Comparison of ENCODE assay signal across 8 cellular contexts in the genomic region with DNA sequence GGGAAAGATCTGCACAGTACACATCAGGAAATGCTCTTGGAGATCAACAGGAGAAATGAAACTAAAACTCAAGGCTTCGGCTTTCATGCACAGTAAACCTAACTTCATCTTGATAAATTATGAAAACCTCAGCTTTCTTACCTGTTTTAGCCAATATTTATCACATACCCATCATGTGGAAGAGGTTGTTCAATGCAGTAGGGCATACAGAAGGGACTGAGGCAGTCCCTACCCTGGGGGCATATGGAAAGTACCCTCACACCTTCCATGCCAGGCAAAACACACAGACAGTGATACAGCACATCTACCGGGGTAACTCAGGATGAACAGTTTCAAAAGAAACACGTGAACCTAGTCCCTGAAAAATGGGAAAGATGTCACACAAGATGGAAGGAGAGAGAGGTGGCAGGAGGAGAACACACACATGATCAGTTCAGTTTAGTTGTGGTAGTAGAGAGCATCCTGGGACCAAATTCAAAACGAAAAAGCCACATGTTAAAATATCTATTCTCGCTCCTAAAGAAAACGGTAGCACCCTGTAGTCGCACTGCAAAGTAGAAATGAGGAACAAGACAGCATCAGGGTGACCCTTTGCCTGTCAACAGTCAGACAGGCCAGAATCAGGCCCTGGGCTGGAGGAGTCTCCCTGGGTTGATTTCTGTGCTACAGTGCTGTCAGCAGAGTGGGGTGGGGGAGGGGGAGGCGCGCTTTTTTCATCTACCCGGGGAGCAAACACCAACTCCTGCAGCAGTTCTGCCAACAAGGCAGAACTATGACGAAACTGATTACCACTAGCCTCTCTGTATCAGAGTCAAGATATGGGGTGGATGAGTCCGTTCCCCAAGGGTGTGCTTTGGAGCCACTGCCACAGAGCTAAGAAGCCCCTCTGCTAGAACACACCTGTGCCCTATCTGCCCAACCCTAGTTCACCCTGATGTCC. TPM values are rescaled to one million over a fixed set of nuclear protein-coding genes. Genes with fewer than 3 reads are reported as not detected.
DNase-seq lines count a peak whose midpoint lies in the region; ATAC-seq and FAIRE-seq lines count a peak whose summit lies in the region.

No MANE protein-coding gene starts in this region.

- 1 to 10% (median 2%) methylated on average over 12 of the region's 12 CpGs for WGBS in small intestine, 3 donors

- peaks cover 36% of the 10 kb centered on the region for H3K4me1 Mint-ChIP-seq in activated naive CD8-positive, alpha-beta T cell treated with anti-CD3 and anti-CD28 coated beads, Interleukin-2, amount 10 ng/mL, durations not matched to agents 7 days and 5 days

- peak; percentile 16 for DNase-seq in NK-92 treated with Interleukin-12 subunit alpha and Interleukin-12 subunit beta, amount 100 ng/mL, for 24 hours (lab: John Stamatoyannopoulos, UW)
- DNase-seq in NK-92 (lab: John Stamatoyannopoulos, UW; ENCODE audit: unreplicated experiment) (no peak), OCI-M1 (lab: John Stamatoyannopoulos, UW) (peak; percentile 95), small intestine (peak; percentile 54)
- no peak for DNase-seq in activated naive CD8-positive, alpha-beta T cell treated with anti-CD3 and anti-CD28 coated beads, Interleukin-2, amount 10 ng/mL, durations not matched to agents 7 days and 5 days

- H3K9me3 ChIP-seq in iPS-15b (ENCODE audit: control insufficient read depth, insufficient read depth, low read length) (no peaks in the 10 kb centered on the region), small intestine (ENCODE audit: control insufficient read depth, low read depth) (no peaks in the 10 kb centered on the region)

- peaks cover 17% of the 10 kb centered on the region for H3K36me3 Mint-ChIP-seq in activated naive CD8-positive, alpha-beta T cell treated with anti-CD3 and anti-CD28 coated beads, Interleukin-2, amount 10 ng/mL, durations not matched to agents 7 days and 5 days

- H3K27ac Mint-ChIP-seq in activated naive CD8-positive, alpha-beta T cell treated with anti-CD3 and anti-CD28 coated beads, Interleukin-2, amount 10 ng/mL, durations not matched to agents 7 days and 5 days: peak overlapping the region; percentile 89

- FAIRE-seq in small intestine (lab: Jason Lieb, UNC): no peak

- no peaks in the 10 kb centered on the region for H3K9me3 Mint-ChIP-seq in activated naive CD8-positive, alpha-beta T cell treated with anti-CD3 and anti-CD28 coated beads, Interleukin-2, amount 10 ng/mL, durations not matched to agents 7 days and 5 days

- no peaks in the 10 kb centered on the region for H3K27me3 Mint-ChIP-seq in activated naive CD8-positive, alpha-beta T cell treated with anti-CD3 and anti-CD28 coated beads, Interleukin-2, amount 10 ng/mL, durations not matched to agents 7 days and 5 days

- H3K4me1 ChIP-seq in iPS-15b (ENCODE audit: control insufficient read depth, insufficient read depth, low read length): peaks cover 6% of the 10 kb centered on the region
- H3K4me1 ChIP-seq in small intestine (ENCODE audit: control insufficient read depth in 2 of 2, insufficient read depth in 1 of 2, low read depth in 1 of 2, low read length in 1 of 2): peaks cover 4 to 17% of the 10 kb centered on the region in 2 donors

- peak overlapping the region; percentile 86 for H3K4me3 ChIP-seq in iPS-15b (ENCODE audit: low read depth, low read length)
- H3K4me3 ChIP-seq in small intestine (ENCODE audit: low read depth in 1 of 2, low read length in 2 of 2): peak overlapping the region; percentile 94 to 95

- POLR2A ChIA-PET in activated naive CD8-positive, alpha-beta T cell treated with anti-CD3 and anti-CD28 coated beads, Interleukin-2, amount 10 ng/mL, durations not matched to agents 7 days and 5 days (lab: Charles Lee): interaction anchor here (1.0 to 6.9 kb wide), 3 partner anchors 9 to 16 kb away, joined by 4 to 70 read pairs (median 28); partner anchors contain the start of gene C22orf39

- ATAC-seq in activated naive CD8-positive, alpha-beta T cell treated with anti-CD3 and anti-CD28 coated beads, Interleukin-2, amount 10 ng/mL, durations not matched to agents 7 days and 5 days (ENCODE audit: low read depth): peak; percentile 14
- ATAC-seq in GM21526 (IDR thresholded peaks at IDR 0.05; ENCODE audit: low FRiP score, unreplicated experiment) (no peak), GM21423 (IDR thresholded peaks at IDR 0.05; ENCODE audit: unreplicated experiment) (no peak)

- peak overlapping the region; percentile 92 for H3K4me3 Mint-ChIP-seq in activated naive CD8-positive, alpha-beta T cell treated with anti-CD3 and anti-CD28 coated beads, Interleukin-2, amount 10 ng/mL, durations not matched to agents 7 days and 5 days

- H3K36me3 ChIP-seq in iPS-15b (ENCODE audit: control insufficient read depth, insufficient read depth, low read length): peaks cover 7% of the 10 kb centered on the region
- H3K36me3 ChIP-seq in small intestine (ENCODE audit: control insufficient read depth in 2 of 2, insufficient read depth in 2 of 2, low read length in 2 of 2): no peaks in the 10 kb centered on the region

- H3K27me3 ChIP-seq in iPS-15b (ENCODE audit: control insufficient read depth, insufficient read depth, low read length) (no peaks in the 10 kb centered on the region), small intestine (ENCODE audit: control insufficient read depth in 2 of 2, insufficient read depth in 2 of 2, low read length in 2 of 2) (no peaks in the 10 kb centered on the region)

- H3K27ac ChIP-seq in small intestine (ENCODE audit: low read depth in 1 of 2, low read length in 1 of 2): peak overlapping the region; percentile 76 to 77

- H3K9ac ChIP-seq in iPS-15b (ENCODE audit: low read depth, low read length): peak overlapping the region; percentile 79

RNA-seq across cellular contexts. Expression of gene HIRA, which starts 1.3 kb away (rescaled TPM):
- 10 to 100 TPM; 37.8 to 42.7 TPM for total RNA-seq in activated naive CD8-positive, alpha-beta T cell treated with anti-CD3 and anti-CD28 coated beads, Interleukin-2, amount 10 ng/mL, durations not matched to agents 7 days and 5 days
- 10 to 100 TPM; 15.7 to 25.8 (median 16.8) TPM for polyA plus RNA-seq in small intestine

RNA-seq across cellular contexts. Expression of gene MRPL40, which starts 2.1 kb away (rescaled TPM):
- total RNA-seq in activated naive CD8-positive, alpha-beta T cell treated with anti-CD3 and anti-CD28 coated beads, Interleukin-2, amount 10 ng/mL, durations not matched to agents 7 days and 5 days: 10 to 100 TPM; 22.0 to 23.6 TPM
- 10 to 100 TPM; 25.2 to 33.5 (median 27.3) TPM for polyA plus RNA-seq in small intestine

RNA-seq across cellular contexts. Expression of gene C22orf39, which starts 17.3 kb away (rescaled TPM):
- total RNA-seq in activated naive CD8-positive, alpha-beta T cell treated with anti-CD3 and anti-CD28 coated beads, Interleukin-2, amount 10 ng/mL, durations not matched to agents 7 days and 5 days: 10 to 100 TPM; 42.2 to 47.4 TPM
- polyA plus RNA-seq in small intestine: 10 to 100 TPM; 28.6 to 32.2 (median 29.5) TPM

RNA-seq across cellular contexts. Expression of gene UFD1, which starts 48.8 kb away (rescaled TPM):
- total RNA-seq in activated naive CD8-positive, alpha-beta T cell treated with anti-CD3 and anti-CD28 coated beads, Interleukin-2, amount 10 ng/mL, durations not matched to agents 7 days and 5 days: 10 to 100 TPM; 58.2 to 68.7 TPM
- 100 to 1,000 TPM in 1 of 3 donors, 10 to 100 TPM in 2; 79.6 to 112 (median 83.2) TPM for polyA plus RNA-seq in small intestine

RNA-seq across cellular contexts. Expression of gene CDC45, which starts 49.5 kb away (rescaled TPM):
- total RNA-seq in activated naive CD8-positive, alpha-beta T cell treated with anti-CD3 and anti-CD28 coated beads, Interleukin-2, amount 10 ng/mL, durations not matched to agents 7 days and 5 days: 10 to 100 TPM; 54.2 to 56.1 TPM
- 10 to 100 TPM in 1 of 3 donors, 1 to 10 TPM in 2; 2.2 to 13.8 (median 2.2) TPM for polyA plus RNA-seq in small intestine

Comparison
In these comparisons a context has a peak if more than half of its experiments do, and no peak if none do; other contexts are left out.
1. DNase-seq: peak in NK-92 treated with Interleukin-12 subunit alpha and Interleukin-12 subunit beta, amount 100 ng/mL, for 24 hours (single experiment), OCI-M1 (single experiment) and small intestine (single experiment); none in NK-92 (single experiment) and activated naive CD8-positive, alpha-beta T cell treated with anti-CD3 and anti-CD28 coated beads, Interleukin-2, amount 10 ng/mL, durations not matched to agents 7 days and 5 days (single experiment).